In genomic region chr20:60410865-60411264, GRCh38 we compare ENCODE assay signal across 1 cellular context.
TF ChIP-seq lines count a peak whose summit lies in the region.

No MANE protein-coding gene starts in this region.

TF ChIP-seq in HepG2, 621 proteins besides CTCF, POLR2A, EP300 and RAD21 (continued from another document):
- TF ChIP-seq ZNF142 (CRISPR knock-in tag; IDR thresholded peaks at IDR 0.05) = no peak
- TF ChIP-seq ZNF687 (CRISPR knock-in tag; IDR thresholded peaks at IDR 0.05) = no peak
- TF ChIP-seq ATF6 (CRISPR knock-in tag; conservative IDR thresholded peaks at IDR 0.05) = no peak
- TF ChIP-seq ZNF570 (CRISPR knock-in tag; IDR thresholded peaks at IDR 0.05; ENCODE audit: borderline replicate concordance) = no peak
- TF ChIP-seq SIN3A (IDR thresholded peaks at IDR 0.05; ENCODE audit: borderline replicate concordance, low read depth, low read length) = no peak
- no peak for TF ChIP-seq ZNF841 (CRISPR knock-in tag; IDR thresholded peaks at IDR 0.05; ENCODE audit: borderline replicate concordance)
